In genomic region chr19:50277966-50278580, GRCh38 we compare ENCODE assay signal across 21 cellular contexts. TPM values are rescaled to one million over a fixed set of nuclear protein-coding genes. Genes with fewer than 3 reads are reported as not detected.
DNase-seq lines count a peak whose midpoint lies in the region; ATAC-seq, FAIRE-seq and TF ChIP-seq lines count a peak whose summit lies in the region.
"Had no signal": no experiment of that assay in that cellular context is flagged by ENCODE, and none has a peak within 500 bp of the region (broad histone marks: within the 10 kb centered on the region; RNA-seq: fewer than 3 reads in every experiment).

No MANE protein-coding gene starts in this region.

- H3K56ac ChIP-seq in H1 (replicated peaks; ENCODE audit: insufficient read length, low read depth, low read length): no peak overlapping the region

- H2BK12ac ChIP-seq in H1 (ENCODE audit: low read depth, low read length): no peak overlapping the region

- 82% methylated on average over 14 of the region's 14 CpGs for WGBS in A549 (ENCODE audit: missing lambda C conversion rate)
- 87% methylated on average over 13 of the region's 14 CpGs; no CpG with 5 or more reads in 1 of the 2 experiments for WGBS in H1 (ENCODE audit: extremely low coverage in 1 of 2, insufficient coverage in 1 of 2, insufficient read length in 1 of 2, insufficient replicate concordance in 2 of 2, low coverage in 1 of 2, low lambda C conversion rate in 2 of 2, missing lambda C conversion rate in 1 of 2), 2 experiments
- WGBS in aorta, 2 donors: 94 to 95% methylated on average over 14 of the region's 14 CpGs
- WGBS in endodermal cell (ENCODE audit: insufficient coverage in 1 of 2, insufficient read length in 1 of 2), 2 experiments: 66 to 87% methylated on average over 3 to 14 of the region's 14 CpGs

- no peak overlapping the region for H2BK5ac ChIP-seq in H1 (ENCODE audit: low read depth, low read length)

- H3K27ac Mint-ChIP-seq in endodermal cell: no peak overlapping the region
- H3K27ac Mint-ChIP-seq: CD4-positive, alpha-beta memory T cell; H9; HFFc6 had no signal

- no peak for TF ChIP-seq RAD21 in A549 (conservative IDR thresholded peaks at IDR 0.05 in 1 of 2, IDR thresholded peaks at IDR 0.05 in 1 of 2)
- TF ChIP-seq RAD21 in H1 (IDR thresholded peaks at IDR 0.05 in 1 of 2, conservative IDR thresholded peaks at IDR 0.05 in 1 of 2; ENCODE audit: low read depth in 2 of 2, low read length in 2 of 2): no peak

- H3K4ac ChIP-seq in H1 (replicated peaks; ENCODE audit: insufficient read length, low read depth, low read length): no peak overlapping the region

- H3K27me3 Mint-ChIP-seq in endodermal cell (ENCODE audit: insufficient read depth): no peaks in the 10 kb centered on the region

- TF ChIP-seq CTCF in A549 (IDR thresholded peaks at IDR 0.05) (no peak), HEK293 (tag by site-specific recombination; IDR thresholded peaks at IDR 0.05) (no peak), H1 (IDR thresholded peaks at IDR 0.05; ENCODE audit: control extremely low read depth in 1 of 3, insufficient read depth in 1 of 3, low read depth in 1 of 3, low read length in 3 of 3) (no peak), endodermal cell (conservative IDR thresholded peaks at IDR 0.05) (no peak)

- no peaks in the 10 kb centered on the region for H3K79me2 ChIP-seq in H1 (ENCODE audit: control insufficient read depth in 1 of 2, insufficient read depth in 2 of 2, low read length in 2 of 2)

- no peak overlapping the region for H3K18ac ChIP-seq in H1 (ENCODE audit: extremely low read depth, low read length)

- no peak overlapping the region for H2BK20ac ChIP-seq in H1 (ENCODE audit: low read length)

- no peak overlapping the region for H2BK120ac ChIP-seq in H1 (replicated peaks; ENCODE audit: low read depth, low read length)

- no peak overlapping the region for H2AFZ ChIP-seq in H1 (ENCODE audit: low read length)

- no peak overlapping the region for H3K4me3 Mint-ChIP-seq in endodermal cell
- H3K4me3 Mint-ChIP-seq: CD4-positive, alpha-beta memory T cell; H9; HFFc6 had no signal

- no peak overlapping the region for H2AK5ac ChIP-seq in H1 (ENCODE audit: low read depth, low read length)

- no peak overlapping the region for H3K14ac ChIP-seq in H1 (ENCODE audit: insufficient read length)

- H4K91ac ChIP-seq in H1 (replicated peaks; ENCODE audit: insufficient read length, low read length): no peak overlapping the region

- H3K36me3 ChIP-seq in HEK293 (ENCODE audit: control insufficient read depth in 2 of 2, insufficient read depth in 1 of 2, low read length in 2 of 2) (peaks cover 0 to 18% of the 10 kb centered on the region in 2 experiments; a peak in 2 of 3 replicates), H1 (ENCODE audit: control insufficient read depth in 2 of 4, insufficient read depth in 4 of 4, low read length in 3 of 4) (peaks cover 0 to 23% (median 8%) of the 10 kb centered on the region in 4 experiments; a peak in 6 of 8 replicates), aorta (ENCODE audit: control insufficient read depth in 1 of 2, insufficient read depth in 2 of 2, low read length in 1 of 2) (no peaks in the 10 kb centered on the region), endodermal cell (ENCODE audit: control insufficient read depth, insufficient read depth, low read length) (no peaks in the 10 kb centered on the region)

- intact Hi-C loops in aorta (cut with DNase I): no loop called here

- no peaks in the 10 kb centered on the region for H3K4me1 Mint-ChIP-seq in endodermal cell
- H3K4me1 Mint-ChIP-seq: H9 had no signal

- CTCF ChIA-PET in A549 (lab: Yijun Ruan, JAX) (interaction anchor here (0.5 to 2.5 kb wide), 4 partner anchors 14 to 131 kb away, joined by 3 to 8 read pairs (median 4); no protein-coding TSS in a partner anchor), HEK293 (lab: Yijun Ruan, JAX) (interaction anchor here (0.6 kb wide), 1 partner anchor 42 kb away, joined by 3 read pairs; no protein-coding TSS in a partner anchor), H1 (lab: Charles Lee; ENCODE audit: partially characterized antibody) (interaction anchor here (1.3 to 1.7 kb wide), 3 partner anchors 20 to 40 kb away, joined by 3 to 9 read pairs (median 4); no protein-coding TSS in a partner anchor)

- peaks cover 0 to 2% of the 10 kb centered on the region in 2 experiments for H4K20me1 ChIP-seq in H1 (replicated peaks in 1 of 2; ENCODE audit: control insufficient read depth in 1 of 2, insufficient read depth in 2 of 2, low read length in 2 of 2)

- no peak overlapping the region for H4K5ac ChIP-seq in H1 (ENCODE audit: insufficient read length, low read depth, low read length)

- peaks cover 27% of the 10 kb centered on the region for H3K36me3 Mint-ChIP-seq in endodermal cell (ENCODE audit: low read depth)
- H3K36me3 Mint-ChIP-seq: CD4-positive, alpha-beta memory T cell had no signal

- no peak for DNase-seq in A549 (ENCODE audit: low read depth in 1 of 2, low spot score in 1 of 2)
- no peak for DNase-seq in H1 (ENCODE audit: low read depth in 1 of 2, low spot score in 2 of 2)
- DNase-seq in aorta: no peak
- no peak for DNase-seq in GDM1 (lab: John Stamatoyannopoulos, UW)
- DNase-seq in endodermal cell: no peak
- DNase-seq: 8988T; C1 segment of cervical spinal cord; Caco-2; CD4-positive, alpha-beta memory T cell; DMS153; DMS79; EL; GF-D8; GOT3; H9; HFFc6 had no signal

- H3K9ac ChIP-seq in H1 (replicated peaks in 1 of 4; ENCODE audit: extremely low read depth in 1 of 4, low read depth in 3 of 4, low read length in 3 of 4): no peak overlapping the region
- no peak overlapping the region for H3K9ac ChIP-seq in endodermal cell (ENCODE audit: extremely low read depth, low read length, poor library complexity, severe bottlenecking)

- H3K4me2 ChIP-seq in A549 (no peak overlapping the region), H1 (ENCODE audit: insufficient read depth in 1 of 2, low read depth in 2 of 2, low read length in 2 of 2) (no peak overlapping the region)

- no peak for TF ChIP-seq EP300 in A549 (IDR thresholded peaks at IDR 0.05)
- TF ChIP-seq EP300 in H1 (IDR thresholded peaks at IDR 0.05; ENCODE audit: borderline replicate concordance in 1 of 2, low read depth in 2 of 2, low read length in 2 of 2): no peak

- H3K4me3 ChIP-seq in A549 (no peak overlapping the region), HEK293 (ENCODE audit: low read depth, low read length) (no peak overlapping the region), H1 (ENCODE audit: extremely low read depth in 1 of 4, insufficient read depth in 2 of 4, low read depth in 3 of 4, low read length in 4 of 4) (no peak overlapping the region), aorta (ENCODE audit: low read length in 2 of 2) (no peak overlapping the region), endodermal cell (ENCODE audit: low read length) (no peak overlapping the region)

- no peak overlapping the region for H3K27ac ChIP-seq in A549
- no peak overlapping the region for H3K27ac ChIP-seq in HEK293 (ENCODE audit: extremely low read depth, low read depth, low read length)
- H3K27ac ChIP-seq in H1 (ENCODE audit: low read depth, low read length): no peak overlapping the region
- no peak overlapping the region for H3K27ac ChIP-seq in aorta (ENCODE audit: low read depth in 1 of 2, low read length in 2 of 2)
- no peak overlapping the region for H3K27ac ChIP-seq in endodermal cell (ENCODE audit: low read depth, low read length)

- H3K27me3 ChIP-seq in H1 (replicated peaks in 1 of 4; ENCODE audit: control insufficient read depth in 3 of 4, extremely low read depth in 1 of 4, insufficient read depth in 3 of 4, low read length in 3 of 4) (no peaks in the 10 kb centered on the region), aorta (ENCODE audit: control insufficient read depth in 1 of 2, insufficient read depth in 2 of 2, low read length in 1 of 2) (no peaks in the 10 kb centered on the region), endodermal cell (ENCODE audit: control insufficient read depth, insufficient read depth, low read length, poor library complexity, severe bottlenecking) (no peaks in the 10 kb centered on the region)

- H3K9me3 Mint-ChIP-seq in endodermal cell: no peaks in the 10 kb centered on the region
- H3K9me3 Mint-ChIP-seq: CD4-positive, alpha-beta memory T cell; H9; HFFc6 had no signal

- TF ChIP-seq POLR2A in A549 (IDR thresholded peaks at IDR 0.05; ENCODE audit: low read length) (no peak), H1 (IDR thresholded peaks at IDR 0.05; ENCODE audit: control extremely low read depth in 1 of 2, low read depth in 2 of 2, low read length in 2 of 2) (no peak)

- no peaks in the 10 kb centered on the region for H3K9me3 ChIP-seq in A549
- no peaks in the 10 kb centered on the region for H3K9me3 ChIP-seq in HEK293 (ENCODE audit: control insufficient read depth, insufficient read depth, low read depth, low read length)
- no peaks in the 10 kb centered on the region for H3K9me3 ChIP-seq in H1 (ENCODE audit: insufficient read depth in 2 of 2, low read depth in 1 of 2, low read length in 1 of 2)
- no peaks in the 10 kb centered on the region for H3K9me3 ChIP-seq in aorta (ENCODE audit: control insufficient read depth, low read length)
- no peaks in the 10 kb centered on the region for H3K9me3 ChIP-seq in endodermal cell (ENCODE audit: control insufficient read depth, low read length)

- H2BK15ac ChIP-seq in H1 (ENCODE audit: low read length): no peak overlapping the region

- no peak overlapping the region; the same call in 1 of the 2 replicates for H4K8ac ChIP-seq in H1 (ENCODE audit: extremely low read depth, insufficient read depth, low read length)

- H3K23ac ChIP-seq in H1 (ENCODE audit: insufficient read length): no peak overlapping the region

- H3K79me1 ChIP-seq in H1 (ENCODE audit: low read depth, low read length): no peaks in the 10 kb centered on the region

- FAIRE-seq in A549 (lab: Jason Lieb, UNC): no peak
- no peak for FAIRE-seq in H1 (lab: Jason Lieb, UNC)
- FAIRE-seq: GM12891, GM18507 had no signal

- H3K23me2 ChIP-seq in H1 (ENCODE audit: low read depth, low read length): no peaks in the 10 kb centered on the region

- H3K4me1 ChIP-seq in A549 (no peaks in the 10 kb centered on the region), HEK293 (ENCODE audit: control insufficient read depth, insufficient read depth, low read length) (no peaks in the 10 kb centered on the region), H1 (replicated peaks in 1 of 4; ENCODE audit: control insufficient read depth in 3 of 4, insufficient read depth in 4 of 4, low read length in 3 of 4) (no peaks in the 10 kb centered on the region), aorta (ENCODE audit: control insufficient read depth in 1 of 2, insufficient read depth in 2 of 2, low read length in 2 of 2) (no peaks in the 10 kb centered on the region), endodermal cell (ENCODE audit: control insufficient read depth, insufficient read depth, low read length) (no peaks in the 10 kb centered on the region)
- H3K4me1 ChIP-seq: Caco-2 had no signal

- no peak for ATAC-seq in A549
- ATAC-seq in aorta (ENCODE audit: low FRiP score): peak; percentile 29
- ATAC-seq in HG03135 (IDR thresholded peaks at IDR 0.05; ENCODE audit: unreplicated experiment): no peak
- ATAC-seq: HCT116 had no signal

- POLR2A ChIA-PET in A549 (lab: Yijun Ruan, JAX) (no interaction called here), HEK293 (lab: Yijun Ruan, JAX) (interaction anchor here (0.7 kb wide), 1 partner anchor 11 kb away, joined by 3 read pairs; no protein-coding TSS in a partner anchor), H1 (lab: Charles Lee; ENCODE audit: partially characterized antibody) (no interaction called here)

RNA-seq across cellular contexts. Expression of gene KCNC3, which starts 51.1 kb away (rescaled TPM):
- 0.17 and 0.32 TPM in 2 replicates for polyA plus RNA-seq in A549 (2011; rRNA removed)
- 0.30 and 0.41 TPM in 2 replicates for polyA plus RNA-seq in A549 (2012; cell fraction: cytosol; rRNA removed)
- 1.3 and 1.5 TPM in 2 replicates for polyA plus RNA-seq in A549 (2012; cell fraction: nucleus; rRNA removed)
- 1.0 to 1.7 TPM (median 1.4 TPM) in 3 replicates for polyA plus RNA-seq in A549 (2017; fragmentation: RNase III; extraction: RNeasy Plus Mini Kit Qiagen cat#74134 plus additional on column Dnase treatment)
- polyA minus RNA-seq in A549 (2011; rRNA and poly(A)+ RNA removed): 0.54 and 0.83 TPM in 2 replicates
- 7.2 and 8.5 TPM in 2 replicates for total RNA-seq in H1 (2021; fragmentation: NEBNext Ultra II Directional; extraction: Animal tissue kit (Norgen Biotek cat#: 25700))
- 3.9 and 6.3 TPM in 2 replicates for polyA plus RNA-seq in H1 (2011; rRNA removed)
- 3.0 TPM for polyA plus RNA-seq in H1 (2011; cell fraction: cytosol; rRNA removed)
- 20.7 TPM for polyA plus RNA-seq in H1 (2011; cell fraction: nucleus; rRNA removed)
- polyA plus RNA-seq in H1 (2012, experiment 1 of 2): 9.3 to 12.8 TPM (median 11.1 TPM) in 4 replicates
- polyA plus RNA-seq in H1 (2012, experiment 2 of 2): 5.4 TPM
- 4.5 TPM for polyA plus RNA-seq in H1 (2013, experiment 1 of 2)
- 4.0 TPM for polyA plus RNA-seq in H1 (2013, experiment 2 of 2)
- polyA minus RNA-seq in H1 (2011; rRNA and poly(A)+ RNA removed): 3.3 and 3.8 TPM in 2 replicates
- polyA minus RNA-seq in H1 (2011; cell fraction: cytosol; rRNA and poly(A)+ RNA removed): 6.0 TPM
- polyA minus RNA-seq in H1 (2011; cell fraction: nucleus; rRNA and poly(A)+ RNA removed): 7.3 TPM
- 1 to 10 TPM; 1.6 to 3.2 TPM for total RNA-seq in aorta
- polyA plus RNA-seq in aorta: under 1 TPM; 0.15 to 0.88 TPM
- total RNA-seq in endodermal cell: 10 to 100 TPM in 1 of 2 donors, 1 to 10 TPM in 1; 8.6 to 10.7 TPM
- 3.8 TPM for polyA plus RNA-seq in endodermal cell (2013, experiment 1 of 2)
- 4.2 TPM for polyA plus RNA-seq in endodermal cell (2013, experiment 2 of 2)
- total RNA-seq: HFFc6 had no signal
- polyA plus RNA-seq: CD4-positive, alpha-beta memory T cell had no signal
